ENCODE assay signal across 9 cellular contexts in genomic region chr6:156662025-156662445, GRCh38.
DNase-seq lines count a peak whose midpoint lies in the region; ATAC-seq, FAIRE-seq and TF ChIP-seq lines count a peak whose summit lies in the region.
"Had no signal": no experiment of that assay in that cellular context is flagged by ENCODE, and none has a peak within 500 bp of the region (broad histone marks: within the 10 kb centered on the region; RNA-seq: fewer than 3 reads in every experiment).

No MANE protein-coding gene starts in this region.

- H3K4me3 ChIP-seq in DND-41 (ENCODE audit: low read depth in 1 of 2, low read length in 2 of 2) (no peak overlapping the region), colonic mucosa (no peak overlapping the region), pancreas (no peak overlapping the region)
- H3K4me3 ChIP-seq in Jurkat, Clone E6-1 (ENCODE audit: low read length): no peak overlapping the region

- intact Hi-C loops in colonic mucosa (cut with DNase I) (loop anchor here (5.0 kb wide), 1 partner anchor 100 kb away; no protein-coding TSS in a partner anchor), pancreas (cut with DNase I) (no loop called here)

- no peak overlapping the region for H3K4me2 ChIP-seq in DND-41 (ENCODE audit: insufficient read depth, low read length)

- H3K27me3 ChIP-seq in DND-41 (ENCODE audit: insufficient read depth, low read length, poor library complexity): no peaks in the 10 kb centered on the region
- no peaks in the 10 kb centered on the region for H3K27me3 ChIP-seq in colonic mucosa
- no peaks in the 10 kb centered on the region for H3K27me3 ChIP-seq in pancreas

- no peak overlapping the region for H3K27ac ChIP-seq in DND-41 (ENCODE audit: low read length)
- H3K27ac ChIP-seq in colonic mucosa: no peak overlapping the region
- no peak overlapping the region for H3K27ac ChIP-seq in pancreas

- no peak overlapping the region for H2AFZ ChIP-seq in DND-41 (ENCODE audit: low read depth, low read length)

- H3K9me3 ChIP-seq in DND-41 (ENCODE audit: insufficient read depth, low read length, severe bottlenecking) (no peaks in the 10 kb centered on the region), colonic mucosa (no peaks in the 10 kb centered on the region), pancreas (no peaks in the 10 kb centered on the region)

- no peaks in the 10 kb centered on the region for H3K79me2 ChIP-seq in DND-41 (ENCODE audit: insufficient read depth, low read length)

- H3K36me3 ChIP-seq in DND-41 (ENCODE audit: insufficient read depth, low read length): no peaks in the 10 kb centered on the region
- H3K36me3 ChIP-seq in colonic mucosa: no peaks in the 10 kb centered on the region
- H3K36me3 ChIP-seq in pancreas: no peaks in the 10 kb centered on the region

- DNase-seq in DND-41: no peak
- peak; percentile 31 for DNase-seq in Jurkat, Clone E6-1 (ENCODE audit: low read depth, low spot score)
- peak; percentile 41 for DNase-seq in colonic mucosa
- DNase-seq in pancreas: peak in 5 of 6 donors; percentile 25 to 70 (median 39)
- no peak for DNase-seq in NCI-H1092 treated with DMSO at 0.1 percent for 48 hours (lab: John Stamatoyannopoulos, UW)
- DNase-seq: SIG-M5 had no signal

- ATAC-seq in DND-41 (ENCODE audit: insufficient read depth, low read depth) (no peak), pancreas (peak; percentile 48 to 85 (median 60)), HG02870 (IDR thresholded peaks at IDR 0.05; ENCODE audit: unreplicated experiment) (no peak), GM21786 (IDR thresholded peaks at IDR 0.05; ENCODE audit: unreplicated experiment) (no peak), GM21390 (IDR thresholded peaks at IDR 0.05; ENCODE audit: unreplicated experiment) (no peak)

- H3K4me1 ChIP-seq in DND-41 (ENCODE audit: insufficient read depth, low read length): no peaks in the 10 kb centered on the region
- H3K4me1 ChIP-seq in colonic mucosa: no peaks in the 10 kb centered on the region
- peaks cover 0 to 3% (median 0%) of the 10 kb centered on the region in 3 donors for H3K4me1 ChIP-seq in pancreas

- peak; percentile 30 for TF ChIP-seq CTCF in DND-41 (IDR thresholded peaks at IDR 0.05; ENCODE audit: borderline replicate concordance, extremely low read depth, low read length, poor library complexity, severe bottlenecking)
- peak; percentile 33 for TF ChIP-seq CTCF in colonic mucosa (IDR thresholded peaks at IDR 0.05)
- peak in 1 of 4 donors; percentile 12 for TF ChIP-seq CTCF in pancreas (IDR thresholded peaks at IDR 0.05)

- 64 to 79% methylated on average over 17 of the region's 17 CpGs for WGBS in pancreas, 2 donors

- FAIRE-seq in pancreas (lab: Jason Lieb, UNC): no peak

- H4K20me1 ChIP-seq in DND-41 (ENCODE audit: insufficient read depth, low read length): no peaks in the 10 kb centered on the region

- H3K9ac ChIP-seq in DND-41 (ENCODE audit: low read depth, low read length) (no peak overlapping the region), colonic mucosa (ENCODE audit: low read depth in 2 of 2, low read length in 2 of 2) (no peak overlapping the region)

Comparison
In these comparisons a context has a peak if more than half of its experiments do, and no peak if none do; other contexts are left out.
1. ATAC-seq: peak in pancreas (4 of 4); none in DND-41 (single experiment), HG02870 (single experiment), GM21786 (single experiment) and GM21390 (single experiment).
2. DNase-seq: peak in Jurkat, Clone E6-1 (single experiment), colonic mucosa (single experiment) and pancreas (5 of 6); none in DND-41 (single experiment) and NCI-H1092 treated with DMSO at 0.1 percent for 48 hours (single experiment).